Comparison of ENCODE assay signal across 1 cellular context in the genomic region with DNA sequence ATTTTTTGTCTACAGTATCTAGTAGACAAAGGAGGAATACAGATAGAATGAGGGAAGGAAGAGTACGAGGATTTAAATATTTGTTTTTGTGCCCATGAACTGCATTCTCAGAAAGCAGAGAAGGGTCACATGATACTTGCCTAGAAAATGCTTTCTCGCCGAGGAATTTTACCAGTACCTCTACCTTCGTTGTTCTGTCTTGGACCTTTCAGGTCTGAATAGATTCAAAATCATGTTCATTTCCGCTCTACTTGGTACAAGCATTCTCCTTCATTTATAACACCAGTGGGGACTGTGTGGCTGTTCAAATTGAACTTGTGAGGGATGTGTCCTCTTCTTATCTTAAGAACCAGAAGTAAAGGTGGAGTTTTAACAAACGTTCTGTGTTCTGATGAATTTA.
TF ChIP-seq lines count a peak whose summit lies in the region.

No MANE protein-coding gene starts in this region.

TF ChIP-seq in HepG2, 621 proteins besides CTCF, POLR2A, EP300 and RAD21 (continued from another document):
- TF ChIP-seq KDM5A (IDR thresholded peaks at IDR 0.05; ENCODE audit: borderline replicate concordance, low read length) (0 out of 2 replicates have a peak, but pooled peaks have one; percentile 6), BCL6 (CRISPR knock-in tag; IDR thresholded peaks at IDR 0.05) (peak; percentile 55), ZKSCAN1 (IDR thresholded peaks at IDR 0.05; ENCODE audit: low read length) (no peak)
